12 cellular contexts compared by ENCODE assay signal in the genomic region with DNA sequence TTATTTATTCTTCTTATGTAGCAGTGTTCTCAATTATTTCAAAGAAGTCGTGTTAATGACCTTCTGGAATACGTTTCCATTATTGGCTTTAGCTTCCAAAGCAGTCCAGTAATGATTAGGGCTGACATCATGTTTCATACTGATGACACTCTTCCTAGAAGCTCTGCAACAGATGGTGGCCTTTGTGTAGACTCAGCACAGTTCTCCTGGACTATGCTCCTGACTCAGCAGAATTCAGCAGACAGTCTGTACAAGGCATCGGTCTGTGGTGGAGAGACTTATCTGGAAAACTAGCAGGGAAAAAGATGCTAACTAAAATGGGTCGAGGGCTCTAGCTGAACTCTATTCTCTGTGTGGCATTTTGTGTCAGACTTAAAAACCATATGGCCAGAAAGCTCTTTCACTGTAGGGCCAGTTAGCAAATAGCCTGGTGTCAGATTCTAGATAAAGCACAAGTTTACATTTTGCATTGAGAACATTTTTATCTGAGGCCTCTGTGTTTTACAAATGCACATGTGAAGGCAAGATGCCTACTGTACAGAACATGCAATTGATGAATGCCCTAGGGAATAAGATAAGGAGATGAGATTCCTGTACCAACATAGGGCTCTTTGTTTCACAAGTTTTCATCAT. TPM values are rescaled to one million over a fixed set of nuclear protein-coding genes. Genes with fewer than 3 reads are reported as not detected.
A peak's percentile ranks its signal among the peaks of the same experiment; 100 is the strongest.
DNase-seq lines count a peak whose midpoint lies in the region; ATAC-seq and TF ChIP-seq lines count a peak whose summit lies in the region.
"Had no signal": no experiment of that assay in that cellular context is flagged by ENCODE, and none has a peak within 500 bp of the region (broad histone marks: within the 10 kb centered on the region; RNA-seq: fewer than 3 reads in every experiment).

No MANE protein-coding gene starts in this region.

- intact Hi-C loops in left lung (cut with DNase I), result no loop called here

- TF ChIP-seq CTCF in AG04450 (IDR thresholded peaks at IDR 0.05; ENCODE audit: low read depth, low read length), result no peak
- no peak for TF ChIP-seq CTCF in astrocyte of the spinal cord (IDR thresholded peaks at IDR 0.05; ENCODE audit: low read depth, low read length)
- no peak for TF ChIP-seq CTCF in left lung (IDR thresholded peaks at IDR 0.05)

- H3K27ac ChIP-seq in AG04450 (ENCODE audit: low read depth, low read length) (peak overlapping the region; percentile 32), left lung (no peak overlapping the region)

- H3K4me3 ChIP-seq in AG04450 (ENCODE audit: low read depth, low read length) (no peak overlapping the region), astrocyte of the spinal cord (ENCODE audit: low read depth, low read length) (no peak overlapping the region), left lung (no peak overlapping the region)

- H3K4me1 ChIP-seq in left lung, result peaks cover 0 to 5% of the 10 kb centered on the region in 2 donors

- H3K9me3 ChIP-seq in AG04450 (ENCODE audit: control insufficient read depth, insufficient read depth, low read length) (no peaks in the 10 kb centered on the region), left lung (no peaks in the 10 kb centered on the region)

- DNase-seq in AG04450 (ENCODE audit: low read depth, low spot score), result no peak
- DNase-seq in NCI-H146 (lab: John Stamatoyannopoulos, UW), result peak; percentile 29
- peak; percentile 53 for DNase-seq in astrocyte of the spinal cord (ENCODE audit: low read depth, low spot score)
- no peak for DNase-seq in left lung
- no peak for DNase-seq in occipital lobe (lab: John Stamatoyannopoulos, UW)
- DNase-seq: activated naive CD8-positive, alpha-beta T cell treated with anti-CD3 and anti-CD28 coated beads for 36 hours; GDM1; trophoblast cell had no signal

- CTCF ChIA-PET in AG04450 (lab: Charles Lee), result interaction anchor here (1.6 kb wide), 1 partner anchor 34 kb away, joined by 6 read pairs; no protein-coding TSS in a partner anchor

- ATAC-seq in left lung (peak; percentile 30), GM19467 (IDR thresholded peaks at IDR 0.05; ENCODE audit: unreplicated experiment) (no peak), GM19328 (IDR thresholded peaks at IDR 0.05; ENCODE audit: unreplicated experiment) (no peak), GM19397 (IDR thresholded peaks at IDR 0.05; ENCODE audit: unreplicated experiment) (no peak)

- in situ Hi-C loops in astrocyte of the spinal cord (cut with HindIII; ENCODE audit: low sequenced_read_pairs), result no loop called here

- H3K36me3 ChIP-seq in left lung, result no peaks in the 10 kb centered on the region

- H3K27me3 ChIP-seq in AG04450 (ENCODE audit: control insufficient read depth, insufficient read depth, low read length) (no peaks in the 10 kb centered on the region), left lung (no peaks in the 10 kb centered on the region)

- POLR2A ChIA-PET in AG04450 (lab: Yijun Ruan, JAX), result interaction anchor here (1.5 kb wide), 1 partner anchor 33 kb away, joined by 4 read pairs; no protein-coding TSS in a partner anchor

RNA-seq across cellular contexts. Expression of a gene that starts 35.1 kb away (rescaled TPM):
- polyA plus RNA-seq in AG04450 (2011; rRNA removed), result 32.7 and 44.7 TPM in 2 replicates
- 26.4 and 38.9 TPM in 2 replicates for polyA minus RNA-seq in AG04450 (2011; rRNA and poly(A)+ RNA removed)
- total RNA-seq in left lung (10 to 100 TPM; 27.5 to 38.1 TPM), occipital lobe (117 TPM)
- total RNA-seq: activated naive CD8-positive, alpha-beta T cell treated with anti-CD3 and anti-CD28 coated beads for 36 hours; T-helper 2 cell treated with Interferon-gamma antibody and Interleukin-4, amounts not matched to agents 100 ng/mL and 5 ng/mL, for 36 hours had no signal

Comparison
In these comparisons a context has a peak if more than half of its experiments do, and no peak if none do; other contexts are left out.
1. DNase-seq: peak in NCI-H146 (single experiment) and astrocyte of the spinal cord (single experiment); none in AG04450 (single experiment), left lung (0 of 2) and occipital lobe (single experiment).